8 cellular contexts compared by ENCODE assay signal in genomic region chr22:35183917-35184316, GRCh38.
"Had no signal": no experiment of that assay in that cellular context is flagged by ENCODE, and none has a peak within 500 bp of the region (broad histone marks: within the 10 kb centered on the region; RNA-seq: fewer than 3 reads in every experiment).

No MANE protein-coding gene starts in this region.

- DNase-seq: GDM1, GF-D8 had no signal

- FAIRE-seq: G401.6, GM12878, GM12891, GM12892, GM18507, GM19239 had no signal

- ATAC-seq: GM12878 had no signal

- H3K4me3 ChIP-seq: GM12878 had no signal
